ENCODE assay signal across 8 cellular contexts in the genomic region with DNA sequence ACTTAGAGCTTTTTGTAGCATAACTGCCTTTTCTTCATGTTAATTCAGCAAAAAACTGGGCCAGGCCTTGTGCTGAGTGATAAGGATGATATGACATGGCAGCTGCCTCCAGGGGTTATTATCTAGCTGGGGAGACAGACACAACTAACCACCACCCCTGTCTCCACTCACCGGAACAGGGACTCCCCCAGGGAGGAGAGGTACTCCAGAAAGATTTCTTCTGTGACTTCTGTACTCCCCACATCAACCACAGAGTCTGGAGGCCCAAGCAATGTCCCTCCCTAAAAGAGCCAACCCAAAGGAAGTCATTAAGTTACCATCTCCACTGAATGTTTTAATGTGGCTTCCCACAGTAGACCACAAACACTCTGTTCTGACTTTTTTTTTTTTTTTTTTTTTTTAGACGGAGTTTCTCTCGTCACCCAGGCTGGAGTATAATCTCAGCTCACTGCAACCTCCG. TPM values are rescaled to one million over a fixed set of nuclear protein-coding genes. Genes with fewer than 3 reads are reported as not detected.
A peak's percentile ranks its signal among the peaks of the same experiment; 100 is the strongest.
DNase-seq lines count a peak whose midpoint lies in the region; ATAC-seq and TF ChIP-seq lines count a peak whose summit lies in the region.

No MANE protein-coding gene starts in this region.

- H3K9me3 Mint-ChIP-seq in activated T-cell treated with anti-CD3 and anti-CD28 coated beads, Interleukin-2, amount 50 U/mL, for 4 hours = no peaks in the 10 kb centered on the region
- no peaks in the 10 kb centered on the region for H3K9me3 Mint-ChIP-seq in Calu3 (ENCODE audit: low read depth, unreplicated experiment)
- no peaks in the 10 kb centered on the region for H3K9me3 Mint-ChIP-seq in type B pancreatic cell

- no peaks in the 10 kb centered on the region for H3K27me3 ChIP-seq in H7 (ENCODE audit: control insufficient read depth, insufficient read depth, low read length)

- H3K27ac Mint-ChIP-seq in Calu3 (ENCODE audit: unreplicated experiment) = no peak overlapping the region
- no peak overlapping the region for H3K27ac Mint-ChIP-seq in type B pancreatic cell

- no peak overlapping the region for H3K4me3 ChIP-seq in H7 (ENCODE audit: insufficient read depth, low read depth, low read length)

- H3K4me3 Mint-ChIP-seq in activated T-cell treated with anti-CD3 and anti-CD28 coated beads, Interleukin-2, amount 50 U/mL, for 4 hours = no peak overlapping the region
- H3K4me3 Mint-ChIP-seq in Calu3 (ENCODE audit: low read depth, unreplicated experiment) = no peak overlapping the region
- H3K4me3 Mint-ChIP-seq in type B pancreatic cell = no peak overlapping the region

- peak; percentile 81 for ATAC-seq in GM19463 (IDR thresholded peaks at IDR 0.05; ENCODE audit: unreplicated experiment)
- peak; percentile 100 for ATAC-seq in activated T-cell treated with anti-CD3 and anti-CD28 coated beads, Interleukin-2, amount 50 U/mL, for 4 hours

- peaks cover 61% of the 10 kb centered on the region for H3K36me3 Mint-ChIP-seq in activated T-cell treated with anti-CD3 and anti-CD28 coated beads, Interleukin-2, amount 50 U/mL, for 4 hours (ENCODE audit: insufficient read depth)
- peaks cover 65% of the 10 kb centered on the region for H3K36me3 Mint-ChIP-seq in Calu3 (ENCODE audit: insufficient read depth, unreplicated experiment)
- H3K36me3 Mint-ChIP-seq in type B pancreatic cell = peaks cover 12% of the 10 kb centered on the region

- DNase-seq in Kasumi-1 (lab: John Stamatoyannopoulos, UW) (peak; percentile 54 to 78), Calu3 (no peak), type B pancreatic cell (ENCODE audit: extremely low spot score, unreplicated experiment) (no peak), H7 (no peak), HuH-7.5 (ENCODE audit: low spot score) (no peak)
- DNase-seq in activated T-cell treated with anti-CD3 and anti-CD28 coated beads, Interleukin-2, amount 50 U/mL, for 4 hours = peak; percentile 24
- DNase-seq in stimulated activated CD8-positive, alpha-beta memory T cell treated with anti-CD3 and anti-CD28 coated beads, Interleukin-12 subunit alpha, Interleukin-12 subunit beta, amount 100 ng/mL, for 24 hours (ENCODE audit: extremely low read depth) = peak; percentile 33

- H3K27me3 Mint-ChIP-seq in activated T-cell treated with anti-CD3 and anti-CD28 coated beads, Interleukin-2, amount 50 U/mL, for 4 hours (ENCODE audit: low read depth) = peaks cover 2% of the 10 kb centered on the region
- no peaks in the 10 kb centered on the region for H3K27me3 Mint-ChIP-seq in Calu3 (ENCODE audit: unreplicated experiment)
- H3K27me3 Mint-ChIP-seq in type B pancreatic cell = no peaks in the 10 kb centered on the region

- peaks cover 32% of the 10 kb centered on the region for H3K36me3 ChIP-seq in H7 (replicated peaks; ENCODE audit: control insufficient read depth, insufficient read depth, low read length)

- intact Hi-C loops in Calu3 (cut with micrococcal nuclease; ENCODE audit: unreplicated experiment) = no loop called here

- peaks cover 30% of the 10 kb centered on the region for H3K4me1 Mint-ChIP-seq in activated T-cell treated with anti-CD3 and anti-CD28 coated beads, Interleukin-2, amount 50 U/mL, for 4 hours (ENCODE audit: low read depth)
- H3K4me1 Mint-ChIP-seq in Calu3 (ENCODE audit: low read depth, unreplicated experiment) (no peaks in the 10 kb centered on the region), type B pancreatic cell (ENCODE audit: unreplicated experiment) (no peaks in the 10 kb centered on the region)

- no TSS peak for BruUV-seq in Calu3 (replicated peaks; lab: Mats Ljungman, UMichigan)

- TF ChIP-seq CTCF in Calu3 (IDR thresholded peaks at IDR 0.05; ENCODE audit: unreplicated experiment) = no peak
- TF ChIP-seq CTCF in type B pancreatic cell (conservative IDR thresholded peaks at IDR 0.05) = no peak

- CTCF ChIA-PET in Calu3 (lab: Charles Lee) = interaction anchor here (0.7 kb wide), 1 partner anchor 14 kb away, joined by 3 read pairs; the partner anchor contains the start of gene PMM1

RNA-seq across cellular contexts. Expression of gene PMM1, which starts 14.3 kb away (rescaled TPM):
- 10 to 100 TPM; 17.1 to 19.7 (median 18.4) TPM for total RNA-seq in activated T-cell treated with anti-CD3 and anti-CD28 coated beads, Interleukin-2, amount 50 U/mL, for 4 hours
- 18.0 and 20.6 TPM in 2 replicates for total RNA-seq in Calu3 (2022)
- total RNA-seq in type B pancreatic cell (ENCODE audit: low replicate concordance) = 33.5 and 35.5 TPM in 2 replicates
- total RNA-seq in H7 (2014; rRNA removed; shearing (Covaris generic)) = 5.6 and 7.7 TPM in 2 replicates

RNA-seq across cellular contexts. Expression of gene DESI1, which starts 16.9 kb away (rescaled TPM):
- 100 to 1,000 TPM; 124 to 141 (median 129) TPM for total RNA-seq in activated T-cell treated with anti-CD3 and anti-CD28 coated beads, Interleukin-2, amount 50 U/mL, for 4 hours
- total RNA-seq in Calu3 (2022) (63.7 and 64.5 TPM in 2 replicates), type B pancreatic cell (ENCODE audit: low replicate concordance) (30.3 and 31.5 TPM in 2 replicates)
- 21.4 and 29.4 TPM in 2 replicates for total RNA-seq in H7 (2014; rRNA removed; shearing (Covaris generic))

RNA-seq across cellular contexts. Expression of gene XRCC6, which starts 17.2 kb away (rescaled TPM):
- total RNA-seq in activated T-cell treated with anti-CD3 and anti-CD28 coated beads, Interleukin-2, amount 50 U/mL, for 4 hours = 100 to 1,000 TPM; 515 to 540 (median 521) TPM
- total RNA-seq in Calu3 (2022) (369 and 401 TPM in 2 replicates), type B pancreatic cell (ENCODE audit: low replicate concordance) (234 and 302 TPM in 2 replicates)
- total RNA-seq in H7 (2014; rRNA removed; shearing (Covaris generic)) = 658 and 684 TPM in 2 replicates

RNA-seq across cellular contexts. Expression of gene CSDC2, which starts 43.1 kb away (rescaled TPM):
- total RNA-seq in activated T-cell treated with anti-CD3 and anti-CD28 coated beads, Interleukin-2, amount 50 U/mL, for 4 hours = under 1 TPM in 2 of 3 donors, not detected in 1; 0.08 to 0.16 TPM
- total RNA-seq in Calu3 (2022) (not detected in 2 replicates), type B pancreatic cell (ENCODE audit: low replicate concordance) (0.12 and 1.8 TPM in 2 replicates)
- 0.78 and 2.2 TPM in 2 replicates for total RNA-seq in H7 (2014; rRNA removed; shearing (Covaris generic))

RNA-seq across cellular contexts. Expression of gene POLR3H, which starts 59.6 kb away (rescaled TPM):
- 100 to 1,000 TPM; 108 to 140 (median 109) TPM for total RNA-seq in activated T-cell treated with anti-CD3 and anti-CD28 coated beads, Interleukin-2, amount 50 U/mL, for 4 hours
- total RNA-seq in Calu3 (2022) (49.7 and 53.8 TPM in 2 replicates), type B pancreatic cell (ENCODE audit: low replicate concordance) (40.1 and 46.6 TPM in 2 replicates)
- total RNA-seq in H7 (2014; rRNA removed; shearing (Covaris generic)) = 8.5 and 9.5 TPM in 2 replicates

Comparison
In these comparisons a context has a peak if more than half of its experiments do, and no peak if none do; other contexts are left out.
1. DNase-seq: peak in Kasumi-1 (2 of 2), activated T-cell treated with anti-CD3 and anti-CD28 coated beads, Interleukin-2, amount 50 U/mL, for 4 hours (single experiment) and stimulated activated CD8-positive, alpha-beta memory T cell treated with anti-CD3 and anti-CD28 coated beads, Interleukin-12 subunit alpha, Interleukin-12 subunit beta, amount 100 ng/mL, for 24 hours (single experiment); none in Calu3 (single experiment), type B pancreatic cell (single experiment), H7 (single experiment) and HuH-7.5 (single experiment).